8 cellular contexts compared by ENCODE assay signal in the genomic region with DNA sequence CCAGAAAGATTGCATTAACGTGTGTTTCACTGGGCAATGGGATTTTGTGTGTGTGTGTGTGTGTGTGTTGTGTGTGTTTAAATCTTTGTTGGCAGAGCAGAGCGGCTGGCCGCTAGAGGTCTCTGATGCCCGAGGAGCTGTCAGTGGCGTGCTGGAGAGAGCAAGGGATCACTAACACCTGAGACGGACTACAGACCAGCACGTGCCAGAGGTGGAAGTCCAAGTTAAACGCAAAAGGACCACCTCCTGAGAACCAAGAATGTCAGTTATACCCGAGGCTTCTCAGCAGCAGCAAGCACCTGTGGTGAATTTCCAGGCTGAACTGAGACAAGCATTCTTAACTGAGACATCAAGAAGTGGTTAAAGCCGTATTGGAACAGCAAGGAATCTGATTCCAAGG. TPM values are rescaled to one million over a fixed set of nuclear protein-coding genes. Genes with fewer than 3 reads are reported as not detected.
DNase-seq lines count a peak whose midpoint lies in the region; ATAC-seq, FAIRE-seq and TF ChIP-seq lines count a peak whose summit lies in the region.

No MANE protein-coding gene starts in this region.

- POLR2A ChIA-PET in AG04449 (lab: Yijun Ruan, JAX) = no interaction called here

- peaks cover 0 to 12% (median 0%) of the 10 kb centered on the region in 4 donors for H3K27me3 ChIP-seq in esophagus muscularis mucosa
- H3K27me3 ChIP-seq in neural cell (ENCODE audit: insufficient read depth, low read depth, low read length) = no peaks in the 10 kb centered on the region

- H3K4me3 ChIP-seq in AG04449 (ENCODE audit: low read depth, low read length) (no peak overlapping the region), esophagus muscularis mucosa (no peak overlapping the region), neural cell (ENCODE audit: low read length) (peak overlapping the region; percentile 54)

- WGBS in esophagus muscularis mucosa = 10% methylated on average over 10 of the region's 10 CpGs

- peak; percentile 79 for FAIRE-seq in GM12892 (lab: Jason Lieb, UNC)

- no peak overlapping the region for H3K4me3 Mint-ChIP-seq in activated CD4-positive, alpha-beta T cell treated with anti-CD3 and anti-CD28 coated beads, Interleukin-2, amount 10 ng/mL, durations not matched to agents 24 days and 14 days

- H3K9me3 ChIP-seq in esophagus muscularis mucosa (no peaks in the 10 kb centered on the region), neural cell (ENCODE audit: low read length) (no peaks in the 10 kb centered on the region)

- DNase-seq in AG04449 (ENCODE audit: low read depth, low spot score) = no peak
- peak; percentile 15 for DNase-seq in GM12892 (ENCODE audit: insufficient read length)
- DNase-seq in NCI-H345 treated with DMSO at 0.1 percent for 48 hours (lab: John Stamatoyannopoulos, UW; ENCODE audit: unreplicated experiment) = peak; percentile 21
- peak; percentile 74 for DNase-seq in activated CD4-positive, alpha-beta T cell treated with anti-CD3 and anti-CD28 coated beads, Interleukin-2, amount 10 ng/mL, durations not matched to agents 24 days and 14 days
- no peak for DNase-seq in esophagus muscularis mucosa (ENCODE audit: extremely low spot score)

- H3K4me1 Mint-ChIP-seq in activated CD4-positive, alpha-beta T cell treated with anti-CD3 and anti-CD28 coated beads, Interleukin-2, amount 10 ng/mL, durations not matched to agents 24 days and 14 days = no peaks in the 10 kb centered on the region

- intact Hi-C loops in activated CD4-positive, alpha-beta T cell treated with anti-CD3 and anti-CD28 coated beads, Interleukin-2, amount 10 ng/mL, durations not matched to agents 24 days and 14 days (cut with micrococcal nuclease) = loop anchor here (5.0 kb wide), 1 partner anchor 587 kb away; no protein-coding TSS in a partner anchor
- intact Hi-C loops in esophagus muscularis mucosa (cut with DNase I) = loop anchor here (10.0 kb wide), 1 partner anchor 584 kb away; no protein-coding TSS in a partner anchor

- H4K20me1 ChIP-seq in neural cell (ENCODE audit: insufficient read depth) = no peaks in the 10 kb centered on the region

- TF ChIP-seq CTCF in AG04449 (IDR thresholded peaks at IDR 0.05; ENCODE audit: insufficient read depth, low read length, missing control alignments) (peak; percentile 47), esophagus muscularis mucosa (IDR thresholded peaks at IDR 0.05) (peak in 2 of 3 experiments; percentile 31 to 36), neural cell (IDR thresholded peaks at IDR 0.05; ENCODE audit: poor library complexity, severe bottlenecking) (peak; percentile 74)

- H3K27ac Mint-ChIP-seq in activated CD4-positive, alpha-beta T cell treated with anti-CD3 and anti-CD28 coated beads, Interleukin-2, amount 10 ng/mL, durations not matched to agents 24 days and 14 days = no peak overlapping the region

- H3K9me3 Mint-ChIP-seq in activated CD4-positive, alpha-beta T cell treated with anti-CD3 and anti-CD28 coated beads, Interleukin-2, amount 10 ng/mL, durations not matched to agents 24 days and 14 days = no peaks in the 10 kb centered on the region

- ATAC-seq in HG03097 (IDR thresholded peaks at IDR 0.05; ENCODE audit: low FRiP score, unreplicated experiment) (peak; percentile 65), HG03571 (IDR thresholded peaks at IDR 0.05; ENCODE audit: unreplicated experiment) (no peak)

- H3K27ac ChIP-seq in esophagus muscularis mucosa (replicated peaks in 1 of 4) (no peak overlapping the region), neural cell (ENCODE audit: low read length) (no peak overlapping the region)

- H3K9me2 ChIP-seq in neural cell (ENCODE audit: insufficient read depth, low read length) = no peaks in the 10 kb centered on the region

- no peaks in the 10 kb centered on the region for H3K4me1 ChIP-seq in esophagus muscularis mucosa

- H3F3A ChIP-seq in neural cell (ENCODE audit: insufficient read depth, low read length, poor library complexity, severe bottlenecking) = no peaks in the 10 kb centered on the region

- H3K79me2 ChIP-seq in neural cell (replicated peaks; ENCODE audit: insufficient read depth, low read length) = no peaks in the 10 kb centered on the region

- H2AFZ ChIP-seq in neural cell (ENCODE audit: low read depth, low read length) = no peak overlapping the region

- CTCF ChIA-PET in AG04449 (lab: Yijun Ruan, JAX) = interaction anchor here (0.7 to 2.4 kb wide), 9 partner anchors 9 to 586 kb away, joined by 3 to 7 read pairs (median 4); a partner anchor contains a TSS

- no peak overlapping the region for H3K9ac ChIP-seq in neural cell (ENCODE audit: low read length)

- TF ChIP-seq RAD21 in neural cell (conservative IDR thresholded peaks at IDR 0.05) = peak; percentile 73

- H3K4me2 ChIP-seq in neural cell (ENCODE audit: low read length) = no peak overlapping the region

- H3K36me3 ChIP-seq in esophagus muscularis mucosa (no peaks in the 10 kb centered on the region), neural cell (ENCODE audit: insufficient read depth, low read length) (no peaks in the 10 kb centered on the region)

- TF ChIP-seq POLR2A in GM12892 (IDR thresholded peaks at IDR 0.05; ENCODE audit: low read depth, low read length) (no peak), esophagus muscularis mucosa (IDR thresholded peaks at IDR 0.05; ENCODE audit: low read depth) (no peak)

- H3K27me3 Mint-ChIP-seq in activated CD4-positive, alpha-beta T cell treated with anti-CD3 and anti-CD28 coated beads, Interleukin-2, amount 10 ng/mL, durations not matched to agents 24 days and 14 days = peaks cover 9% of the 10 kb centered on the region

- no peaks in the 10 kb centered on the region for H3K36me3 Mint-ChIP-seq in activated CD4-positive, alpha-beta T cell treated with anti-CD3 and anti-CD28 coated beads, Interleukin-2, amount 10 ng/mL, durations not matched to agents 24 days and 14 days (ENCODE audit: low read depth)

- no peak for TF ChIP-seq EP300 in esophagus muscularis mucosa (IDR thresholded peaks at IDR 0.05)
- no peak for TF ChIP-seq EP300 in neural cell (conservative IDR thresholded peaks at IDR 0.05; ENCODE audit: poor library complexity, severe bottlenecking)

TF ChIP-seq in neural cell, 6 proteins besides CTCF, POLR2A, EP300 and RAD21:
- peak; percentile 67 for TF ChIP-seq SMC3 (conservative IDR thresholded peaks at IDR 0.05; ENCODE audit: poor library complexity)
- TF ChIP-seq MXI1 (conservative IDR thresholded peaks at IDR 0.05; ENCODE audit: poor library complexity, severe bottlenecking) = peak; percentile 31
- no peak for TF ChIP-seq EZH2 (IDR thresholded peaks at IDR 0.05; ENCODE audit: borderline replicate concordance, insufficient read depth, low read length, poor library complexity, severe bottlenecking)
- no peak for TF ChIP-seq POLR2AphosphoS5 (IDR thresholded peaks at IDR 0.05)
- TF ChIP-seq TAF1 (IDR thresholded peaks at IDR 0.05; ENCODE audit: low read depth) = no peak

RNA-seq across cellular contexts. Expression of a gene that starts 9.0 kb away (rescaled TPM):
- polyA plus RNA-seq in GM12892 (2012; ENCODE audit: missing spikeins) = 12.6 TPM
- total RNA-seq in activated CD4-positive, alpha-beta T cell treated with anti-CD3 and anti-CD28 coated beads, Interleukin-2, amount 10 ng/mL, durations not matched to agents 24 days and 14 days = 9.1 and 11.9 TPM in 2 replicates
- 1 to 10 TPM; 4.0 to 9.6 (median 6.9) TPM for total RNA-seq in esophagus muscularis mucosa
- 127 and 150 TPM in 2 replicates for polyA plus RNA-seq in neural cell
- polyA minus RNA-seq in neural cell = 45.4 and 46.5 TPM in 2 replicates

RNA-seq across cellular contexts. Expression of a gene that starts 54.8 kb away (rescaled TPM):
- polyA plus RNA-seq in GM12892 (2012; ENCODE audit: missing spikeins) = not detected
- not detected in 2 replicates for total RNA-seq in activated CD4-positive, alpha-beta T cell treated with anti-CD3 and anti-CD28 coated beads, Interleukin-2, amount 10 ng/mL, durations not matched to agents 24 days and 14 days
- not detected for total RNA-seq in esophagus muscularis mucosa
- not detected in 2 replicates for polyA plus RNA-seq in neural cell
- not detected in 2 replicates for polyA minus RNA-seq in neural cell

Comparison
In these comparisons a context has a peak if more than half of its experiments do, and no peak if none do; other contexts are left out.
1. DNase-seq: peak in GM12892 (single experiment), NCI-H345 treated with DMSO at 0.1 percent for 48 hours (single experiment) and activated CD4-positive, alpha-beta T cell treated with anti-CD3 and anti-CD28 coated beads, Interleukin-2, amount 10 ng/mL, durations not matched to agents 24 days and 14 days (single experiment); none in AG04449 (single experiment) and esophagus muscularis mucosa (single experiment).
2. Peak in every context shown above with its lines, with median percentiles within 50 percentile points of each other: CTCF ChIP-seq.